ENCODE assay signal across 12 cellular contexts in the genomic region with DNA sequence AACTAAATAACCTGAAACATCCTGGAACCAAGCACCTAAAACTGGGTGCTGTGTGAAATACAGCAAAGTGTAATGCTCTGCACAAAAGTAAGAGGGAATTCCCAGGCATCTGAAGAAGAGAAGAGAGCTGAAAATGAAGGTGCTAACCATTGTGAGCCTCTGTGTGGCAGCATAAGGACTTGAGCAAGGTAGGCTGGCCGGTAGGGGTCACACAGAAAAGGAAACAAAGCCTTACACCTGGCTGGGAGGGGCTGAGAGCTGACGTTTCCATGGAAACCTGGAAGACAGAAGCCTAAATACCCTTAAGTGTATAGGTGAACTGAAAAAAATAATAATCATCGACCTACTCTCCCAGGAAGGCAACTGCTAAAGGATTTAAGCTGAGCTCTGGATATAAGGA. TPM values are rescaled to one million over a fixed set of nuclear protein-coding genes. Genes with fewer than 3 reads are reported as not detected.
A peak's percentile ranks its signal among the peaks of the same experiment; 100 is the strongest.
DNase-seq lines count a peak whose midpoint lies in the region; ATAC-seq and TF ChIP-seq lines count a peak whose summit lies in the region.
"Had no signal": no experiment of that assay in that cellular context is flagged by ENCODE, and none has a peak within 500 bp of the region (broad histone marks: within the 10 kb centered on the region; RNA-seq: fewer than 3 reads in every experiment).

No MANE protein-coding gene starts in this region.

- H3K4me3 Mint-ChIP-seq in GM23338: no peak overlapping the region
- no peak overlapping the region for H3K4me3 Mint-ChIP-seq in activated naive CD8-positive, alpha-beta T cell treated with anti-CD3 and anti-CD28 coated beads for 36 hours
- H3K4me3 Mint-ChIP-seq: naive B cell had no signal

- H4K20me1 ChIP-seq in GM23338 (replicated peaks; ENCODE audit: insufficient read depth): no peaks in the 10 kb centered on the region

- peak; percentile 98 for DNase-seq in GM23338 (ENCODE audit: low spot score)
- DNase-seq in NCI-H146 treated with DMSO at 0.1 percent for 48 hours (lab: John Stamatoyannopoulos, UW; ENCODE audit: unreplicated experiment): peak; percentile 88
- DNase-seq in choroid plexus epithelial cell (ENCODE audit: low read depth): no peak
- DNase-seq in CD1c-positive myeloid dendritic cell (ENCODE audit: extremely low spot score): no peak
- DNase-seq in activated naive CD8-positive, alpha-beta T cell treated with anti-CD3 and anti-CD28 coated beads for 36 hours: no peak
- no peak for DNase-seq in UCSD-AML1 (lab: John Stamatoyannopoulos, UW; ENCODE audit: unreplicated experiment)
- DNase-seq in heart right ventricle: no peak
- DNase-seq: activated T-cell treated with anti-CD3 and anti-CD28 coated beads, Interleukin-2, amount 50 U/mL, for 48 hours; IMR-90; naive B cell had no signal

- peaks cover 44% of the 10 kb centered on the region for H3K36me3 Mint-ChIP-seq in GM23338 (ENCODE audit: low read depth)
- peaks cover 42% of the 10 kb centered on the region for H3K36me3 Mint-ChIP-seq in activated naive CD8-positive, alpha-beta T cell treated with anti-CD3 and anti-CD28 coated beads for 36 hours

- H3K4me1 Mint-ChIP-seq in GM23338: peaks cover 34% of the 10 kb centered on the region
- peaks cover 21% of the 10 kb centered on the region for H3K4me1 Mint-ChIP-seq in activated naive CD8-positive, alpha-beta T cell treated with anti-CD3 and anti-CD28 coated beads for 36 hours

- H3K4me3 ChIP-seq in GM23338: no peak overlapping the region
- no peak overlapping the region for H3K4me3 ChIP-seq in choroid plexus epithelial cell (ENCODE audit: low read depth, low read length)
- no peak overlapping the region for H3K4me3 ChIP-seq in parathyroid adenoma (ENCODE audit: low read depth, low read length)
- H3K4me3 ChIP-seq in heart right ventricle: no peak overlapping the region
- H3K4me3 ChIP-seq: breast epithelium had no signal

- H3K4me1 ChIP-seq in GM23338 (ENCODE audit: insufficient read depth) (peaks cover 31% of the 10 kb centered on the region), parathyroid adenoma (no peaks in the 10 kb centered on the region), heart right ventricle (no peaks in the 10 kb centered on the region)
- H3K4me1 ChIP-seq: breast epithelium had no signal

- H3K9me3 Mint-ChIP-seq in GM23338: peaks cover under 1% of the 10 kb centered on the region; the same call in 2 of the 3 replicates
- H3K9me3 Mint-ChIP-seq in activated naive CD8-positive, alpha-beta T cell treated with anti-CD3 and anti-CD28 coated beads for 36 hours: peaks cover 7% of the 10 kb centered on the region

- ATAC-seq in GM23338: peak; percentile 99
- no peak for ATAC-seq in heart right ventricle

- H3K79me2 ChIP-seq in GM23338 (replicated peaks; ENCODE audit: insufficient read depth): peaks cover 71% of the 10 kb centered on the region
- H3K79me2 ChIP-seq in parathyroid adenoma: peaks cover 43% of the 10 kb centered on the region

- H3K36me3 ChIP-seq in GM23338 (ENCODE audit: insufficient read depth) (no peaks in the 10 kb centered on the region), parathyroid adenoma (ENCODE audit: control insufficient read depth, insufficient read depth, low read length) (no peaks in the 10 kb centered on the region), heart right ventricle (peaks cover 0 to 36% (median 6%) of the 10 kb centered on the region in 9 donors)
- H3K36me3 ChIP-seq: breast epithelium had no signal

- H3K9me2 ChIP-seq in GM23338 (ENCODE audit: insufficient read depth): no peaks in the 10 kb centered on the region; the same call in 1 of the 2 replicates

- intact Hi-C loops in heart right ventricle (cut with DNase I): no loop called here

- WGBS in heart right ventricle, 2 donors: 51 to 53% methylated on average over 3 of the region's 3 CpGs

- peak overlapping the region; percentile 62 for H3K27ac ChIP-seq in GM23338 (ENCODE audit: low read depth)
- H3K27ac ChIP-seq in parathyroid adenoma: no peak overlapping the region
- H3K27ac ChIP-seq in heart right ventricle: no peak overlapping the region
- H3K27ac ChIP-seq: breast epithelium had no signal

- H3K9ac ChIP-seq in parathyroid adenoma: no peak overlapping the region

- no peaks in the 10 kb centered on the region for H3K9me3 ChIP-seq in parathyroid adenoma (ENCODE audit: control insufficient read depth, low read length)
- peaks cover 0 to 11% (median 0%) of the 10 kb centered on the region in 11 donors for H3K9me3 ChIP-seq in heart right ventricle
- H3K9me3 ChIP-seq: breast epithelium had no signal

- TF ChIP-seq CTCF in GM23338 (conservative IDR thresholded peaks at IDR 0.05; ENCODE audit: low read depth in 2 of 2) (peak; percentile 60 to 79), choroid plexus epithelial cell (conservative IDR thresholded peaks at IDR 0.05; ENCODE audit: low read depth, low read length) (peak; percentile 13), parathyroid adenoma (IDR thresholded peaks at IDR 0.05) (peak; percentile 27), heart right ventricle (IDR thresholded peaks at IDR 0.05) (no peak)

- H3K27me3 ChIP-seq in GM23338 (ENCODE audit: insufficient read depth) (no peaks in the 10 kb centered on the region), parathyroid adenoma (ENCODE audit: control insufficient read depth, insufficient read depth, low read length) (no peaks in the 10 kb centered on the region), heart right ventricle (no peaks in the 10 kb centered on the region)
- H3K27me3 ChIP-seq: breast epithelium had no signal

- H3K27ac Mint-ChIP-seq in GM23338: peak overlapping the region; percentile 71; the same call in 1 of the 2 replicates
- H3K27ac Mint-ChIP-seq in activated naive CD8-positive, alpha-beta T cell treated with anti-CD3 and anti-CD28 coated beads for 36 hours: no peak overlapping the region

- H3K4me2 ChIP-seq in GM23338 (peak overlapping the region; percentile 16; the same call in 1 of the 2 replicates), parathyroid adenoma (ENCODE audit: low read length) (no peak overlapping the region)

- peaks cover 4% of the 10 kb centered on the region for H3K27me3 Mint-ChIP-seq in GM23338 (ENCODE audit: insufficient read depth, low read depth, poor library complexity)
- no peaks in the 10 kb centered on the region for H3K27me3 Mint-ChIP-seq in activated naive CD8-positive, alpha-beta T cell treated with anti-CD3 and anti-CD28 coated beads for 36 hours
- H3K27me3 Mint-ChIP-seq: naive B cell had no signal

- H3F3A ChIP-seq in GM23338 (replicated peaks; ENCODE audit: low read depth): no peaks in the 10 kb centered on the region

- no peak overlapping the region for H2AFZ ChIP-seq in GM23338
- H2AFZ ChIP-seq in parathyroid adenoma: no peak overlapping the region

TF ChIP-seq in GM23338, 12 proteins besides CTCF, POLR2A, EP300 and RAD21 (continues in another document):
- no peak for TF ChIP-seq EZH2 (IDR thresholded peaks at IDR 0.05; ENCODE audit: low read depth, unreplicated experiment)
- TF ChIP-seq JUNB (IDR thresholded peaks at IDR 0.05; ENCODE audit: unreplicated experiment): no peak
- TF ChIP-seq, protein P1, sequence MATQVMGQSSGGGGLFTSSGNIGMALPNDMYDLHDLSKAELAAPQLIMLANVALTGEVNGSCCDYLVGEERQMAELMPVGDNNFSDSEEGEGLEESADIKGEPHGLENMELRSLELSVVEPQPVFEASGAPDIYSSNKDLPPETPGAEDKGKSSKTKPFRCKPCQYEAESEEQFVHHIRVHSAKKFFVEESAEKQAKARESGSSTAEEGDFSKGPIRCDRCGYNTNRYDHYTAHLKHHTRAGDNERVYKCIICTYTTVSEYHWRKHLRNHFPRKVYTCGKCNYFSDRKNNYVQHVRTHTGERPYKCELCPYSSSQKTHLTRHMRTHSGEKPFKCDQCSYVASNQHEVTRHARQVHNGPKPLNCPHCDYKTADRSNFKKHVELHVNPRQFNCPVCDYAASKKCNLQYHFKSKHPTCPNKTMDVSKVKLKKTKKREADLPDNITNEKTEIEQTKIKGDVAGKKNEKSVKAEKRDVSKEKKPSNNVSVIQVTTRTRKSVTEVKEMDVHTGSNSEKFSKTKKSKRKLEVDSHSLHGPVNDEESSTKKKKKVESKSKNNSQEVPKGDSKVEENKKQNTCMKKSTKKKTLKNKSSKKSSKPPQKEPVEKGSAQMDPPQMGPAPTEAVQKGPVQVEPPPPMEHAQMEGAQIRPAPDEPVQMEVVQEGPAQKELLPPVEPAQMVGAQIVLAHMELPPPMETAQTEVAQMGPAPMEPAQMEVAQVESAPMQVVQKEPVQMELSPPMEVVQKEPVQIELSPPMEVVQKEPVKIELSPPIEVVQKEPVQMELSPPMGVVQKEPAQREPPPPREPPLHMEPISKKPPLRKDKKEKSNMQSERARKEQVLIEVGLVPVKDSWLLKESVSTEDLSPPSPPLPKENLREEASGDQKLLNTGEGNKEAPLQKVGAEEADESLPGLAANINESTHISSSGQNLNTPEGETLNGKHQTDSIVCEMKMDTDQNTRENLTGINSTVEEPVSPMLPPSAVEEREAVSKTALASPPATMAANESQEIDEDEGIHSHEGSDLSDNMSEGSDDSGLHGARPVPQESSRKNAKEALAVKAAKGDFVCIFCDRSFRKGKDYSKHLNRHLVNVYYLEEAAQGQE (IDR thresholded peaks at IDR 0.05; ENCODE audit: unreplicated experiment): no peak
- TF ChIP-seq ZNF114 (CRISPR knock-in tag; IDR thresholded peaks at IDR 0.05): no peak
- TF ChIP-seq POLR2AphosphoS5 (IDR thresholded peaks at IDR 0.05; ENCODE audit: low read depth): no peak
- TF ChIP-seq, protein P2, sequence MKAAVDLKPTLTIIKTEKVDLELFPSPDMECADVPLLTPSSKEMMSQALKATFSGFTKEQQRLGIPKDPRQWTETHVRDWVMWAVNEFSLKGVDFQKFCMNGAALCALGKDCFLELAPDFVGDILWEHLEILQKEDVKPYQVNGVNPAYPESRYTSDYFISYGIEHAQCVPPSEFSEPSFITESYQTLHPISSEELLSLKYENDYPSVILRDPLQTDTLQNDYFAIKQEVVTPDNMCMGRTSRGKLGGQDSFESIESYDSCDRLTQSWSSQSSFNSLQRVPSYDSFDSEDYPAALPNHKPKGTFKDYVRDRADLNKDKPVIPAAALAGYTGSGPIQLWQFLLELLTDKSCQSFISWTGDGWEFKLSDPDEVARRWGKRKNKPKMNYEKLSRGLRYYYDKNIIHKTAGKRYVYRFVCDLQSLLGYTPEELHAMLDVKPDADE (IDR thresholded peaks at IDR 0.05): no peak

RNA-seq across cellular contexts. Expression of gene CUL1, which starts 48.6 kb away (rescaled TPM):
- 63.3 and 71.3 TPM in 2 replicates for total RNA-seq in GM23338 (2014; rRNA removed; shearing (Covaris generic))
- 29.0 and 35.6 TPM in 2 replicates for polyA plus RNA-seq in GM23338 (2016; fragmentation: Nextera tagmentation; extraction: Ambion mirVana)
- 10 to 100 TPM; 72.7 to 75.3 TPM for total RNA-seq in activated naive CD8-positive, alpha-beta T cell treated with anti-CD3 and anti-CD28 coated beads for 36 hours
- total RNA-seq in heart right ventricle: 10 to 100 TPM; 40.6 to 53.4 (median 45.0) TPM
- 10 to 100 TPM; 14.0 to 33.5 TPM for polyA plus RNA-seq in heart right ventricle

Comparison
In these comparisons a context has a peak if more than half of its experiments do, and no peak if none do; other contexts are left out.
1. DNase-seq: peak in GM23338 (single experiment) and NCI-H146 treated with DMSO at 0.1 percent for 48 hours (single experiment); none in choroid plexus epithelial cell (single experiment), CD1c-positive myeloid dendritic cell (single experiment), activated naive CD8-positive, alpha-beta T cell treated with anti-CD3 and anti-CD28 coated beads for 36 hours (single experiment), UCSD-AML1 (single experiment) and heart right ventricle (0 of 2).
2. CTCF ChIP-seq: peak in GM23338 (2 of 2), choroid plexus epithelial cell (single experiment) and parathyroid adenoma (single experiment); none in heart right ventricle (0 of 9).